Comparison of ENCODE assay signal across 9 cellular contexts in genomic region chr10:110803830-110804338, GRCh38.
A peak's percentile ranks its signal among the peaks of the same experiment; 100 is the strongest.
DNase-seq lines count a peak whose midpoint lies in the region; ATAC-seq, FAIRE-seq and TF ChIP-seq lines count a peak whose summit lies in the region.
"Had no signal": no experiment of that assay in that cellular context is flagged by ENCODE, and none has a peak within 500 bp of the region (broad histone marks: within the 10 kb centered on the region; RNA-seq: fewer than 3 reads in every experiment).

No MANE protein-coding gene starts in this region.

- H2AFZ ChIP-seq in SU-DHL-6 (ENCODE audit: low read depth, low read length, severe bottlenecking) (peak overlapping the region; percentile 20), HepG2 (ENCODE audit: low read length) (peak overlapping the region; percentile 16)

- H3K79me2 ChIP-seq in SU-DHL-6 (ENCODE audit: insufficient read depth, low read length): no peaks in the 10 kb centered on the region
- no peaks in the 10 kb centered on the region for H3K79me2 ChIP-seq in HepG2 (ENCODE audit: insufficient read depth, low read length)

- TF ChIP-seq EP300 in HepG2 (IDR thresholded peaks at IDR 0.05; ENCODE audit: low read depth in 2 of 2, low read length in 2 of 2) (no peak), HepG2 (CRISPR knock-in tag; IDR thresholded peaks at IDR 0.05; ENCODE audit: borderline replicate concordance) (no peak), stomach (IDR thresholded peaks at IDR 0.05) (no peak)

- H3K4me1 ChIP-seq in HepG2 (ENCODE audit: insufficient read depth, low read length) (peaks cover 22% of the 10 kb centered on the region), stomach (peaks cover 20 to 35% (median 29%) of the 10 kb centered on the region in 4 donors)

- intact Hi-C loops in HepG2 (cut with micrococcal nuclease; ENCODE audit: unreplicated experiment): loop anchor here (1.0 to 5.0 kb wide), 3 partner anchors 57 to 89 kb away; partner anchors contain the start of gene PDCD4
- intact Hi-C loops in stomach (cut with DNase I; ENCODE audit: low total_unique reads): loop anchor here (10.0 kb wide), 1 partner anchor 91 kb away; no protein-coding TSS in a partner anchor

- TF ChIP-seq CTCF in SU-DHL-6 (IDR thresholded peaks at IDR 0.05; ENCODE audit: insufficient read depth, low read length, poor library complexity, severe bottlenecking) (peak; percentile 81), HepG2 (CRISPR knock-in tag; IDR thresholded peaks at IDR 0.05) (peak; percentile 87), stomach (IDR thresholded peaks at IDR 0.05) (peak in 5 of 7 experiments; percentile 47 to 77 (median 68))

- H3K27me3 ChIP-seq in SU-DHL-6 (ENCODE audit: low read length) (no peaks in the 10 kb centered on the region), HepG2 (ENCODE audit: control insufficient read depth in 1 of 2, insufficient read depth in 2 of 2, low read length in 2 of 2) (peaks cover 0 to 3% of the 10 kb centered on the region in 2 experiments; a peak in 1 of 5 replicates), stomach (no peaks in the 10 kb centered on the region)

- WGBS in HepG2 (ENCODE audit: low lambda C conversion rate): 4% methylated on average over 6 of the region's 6 CpGs
- 13 to 34% (median 15%) methylated on average over 5 to 6 of the region's 6 CpGs for whole genome bisulfite sequencing in stomach, 5 donors

- no peak overlapping the region; the same call in 1 of the 2 replicates for H3K9ac ChIP-seq in SU-DHL-6 (ENCODE audit: low read length)
- H3K9ac ChIP-seq in HepG2 (ENCODE audit: insufficient read depth, low read depth, low read length): no peak overlapping the region

- POLR2A ChIA-PET in HepG2 (lab: Yijun Ruan, JAX): interaction anchor here (0.8 to 3.0 kb wide), 6 partner anchors 40 to 115 kb away, joined by 3 to 16 read pairs (median 8); partner anchors contain the start of genes BBIP1, PDCD4 and SHOC2

- DNase-seq in CD1c-positive myeloid dendritic cell (ENCODE audit: extremely low spot score): peak; percentile 25
- DNase-seq in dermis blood vessel endothelial cell: peak; percentile 66
- DNase-seq in HepG2 (ENCODE audit: low spot score): peak; percentile 45
- DNase-seq in stomach: peak; percentile 60
- DNase-seq in DMS53 (lab: John Stamatoyannopoulos, UW): no peak

- no peak overlapping the region for H3K4me3 ChIP-seq in SU-DHL-6 (ENCODE audit: insufficient read depth, low read length, poor library complexity, severe bottlenecking)
- H3K4me3 ChIP-seq in HepG2 (replicated peaks in 1 of 3; ENCODE audit: insufficient read depth in 1 of 3, low read depth in 2 of 3, low read length in 3 of 3): peak overlapping the region in 1 of 3 experiments; percentile 12; a peak in 1 of 6 replicates
- no peak overlapping the region for H3K4me3 ChIP-seq in stomach
- H3K4me3 ChIP-seq: SK-N-MC had no signal

- in situ Hi-C loops in HepG2 (cut with HindIII; ENCODE audit: extremely low pct_ligation_motif_present, low pct_unique_long_range_greater_than_20kb): no loop called here

- no peaks in the 10 kb centered on the region for H3K9me2 ChIP-seq in SU-DHL-6 (replicated peaks; ENCODE audit: insufficient read depth, low read length)

- CTCF ChIA-PET in HepG2 (lab: Yijun Ruan, JAX; ENCODE audit: low intra/inter-chr PET ratio, low total read pairs): interaction anchor here (2.2 kb wide), 1 partner anchor 90 kb away, joined by 19 read pairs; no protein-coding TSS in a partner anchor

- peak; percentile 79 for FAIRE-seq in HepG2 (lab: Jason Lieb, UNC)

- no peaks in the 10 kb centered on the region for H3K9me3 ChIP-seq in SU-DHL-6 (ENCODE audit: insufficient read depth, low read length)
- H3K9me3 ChIP-seq in HepG2 (ENCODE audit: low read length): no peaks in the 10 kb centered on the region
- H3K9me3 ChIP-seq in stomach: no peaks in the 10 kb centered on the region

- no peak for TF ChIP-seq POLR2A in HepG2 (IDR thresholded peaks at IDR 0.05; ENCODE audit: insufficient read depth in 1 of 2, low read depth in 2 of 2, low read length in 2 of 2)
- TF ChIP-seq POLR2A in stomach (IDR thresholded peaks at IDR 0.05): no peak

- H3K36me3 ChIP-seq in SU-DHL-6 (ENCODE audit: low read length): no peaks in the 10 kb centered on the region
- no peaks in the 10 kb centered on the region for H3K36me3 ChIP-seq in HepG2 (replicated peaks in 1 of 2; ENCODE audit: control insufficient read depth in 1 of 2, insufficient read depth in 2 of 2, low read length in 2 of 2)
- no peaks in the 10 kb centered on the region for H3K36me3 ChIP-seq in stomach

- peak; percentile 83 for TF ChIP-seq RAD21 in HepG2 (CRISPR knock-in tag; IDR thresholded peaks at IDR 0.05)

- no TSS peak for BruUV-seq in HepG2 (replicated peaks; lab: Mats Ljungman, UMichigan)

- no peaks in the 10 kb centered on the region for H4K20me1 ChIP-seq in SU-DHL-6 (ENCODE audit: low read depth, low read length)
- H4K20me1 ChIP-seq in HepG2 (ENCODE audit: insufficient read depth, low read length): no peaks in the 10 kb centered on the region

- peak; percentile 67 for ATAC-seq in GM19025 (IDR thresholded peaks at IDR 0.05; ENCODE audit: low read depth, unreplicated experiment)
- peak; percentile 55 for ATAC-seq in HG03378 (IDR thresholded peaks at IDR 0.05; ENCODE audit: unreplicated experiment)
- peak; percentile 95 for ATAC-seq in HepG2

- H3F3A ChIP-seq in SU-DHL-6 (ENCODE audit: insufficient read depth): no peaks in the 10 kb centered on the region

- peak overlapping the region; percentile 39 for H3K4me2 ChIP-seq in SU-DHL-6 (ENCODE audit: low read depth, low read length, poor library complexity, severe bottlenecking)
- peak overlapping the region; percentile 61 for H3K4me2 ChIP-seq in HepG2 (ENCODE audit: low read depth, low read length)

- H3K27ac ChIP-seq in SU-DHL-6 (ENCODE audit: low read depth, low read length): no peak overlapping the region
- no peak overlapping the region for H3K27ac ChIP-seq in HepG2 (ENCODE audit: extremely low read length, insufficient read depth, low read length)
- peak overlapping the region; percentile 53 to 70 (median 62) for H3K27ac ChIP-seq in stomach
- H3K27ac ChIP-seq: SK-N-MC had no signal

TF ChIP-seq in HepG2, 621 proteins besides CTCF, POLR2A, EP300 and RAD21 (continues in another document):
- TF ChIP-seq DNMT3B (CRISPR knock-in tag; conservative IDR thresholded peaks at IDR 0.05) (no peak), ZMYM4 (CRISPR knock-in tag; IDR thresholded peaks at IDR 0.05) (peak; percentile 37; the same call in 1 of the 2 replicates), MAF1 (CRISPR knock-in tag; IDR thresholded peaks at IDR 0.05; ENCODE audit: borderline replicate concordance) (no peak), ZNF263 (CRISPR knock-in tag; IDR thresholded peaks at IDR 0.05) (peak; percentile 91), FOXK2 (IDR thresholded peaks at IDR 0.05) (no peak), UBTF (CRISPR knock-in tag; IDR thresholded peaks at IDR 0.05) (peak; percentile 15; the same call in 1 of the 2 replicates)
- TF ChIP-seq, protein P1, sequence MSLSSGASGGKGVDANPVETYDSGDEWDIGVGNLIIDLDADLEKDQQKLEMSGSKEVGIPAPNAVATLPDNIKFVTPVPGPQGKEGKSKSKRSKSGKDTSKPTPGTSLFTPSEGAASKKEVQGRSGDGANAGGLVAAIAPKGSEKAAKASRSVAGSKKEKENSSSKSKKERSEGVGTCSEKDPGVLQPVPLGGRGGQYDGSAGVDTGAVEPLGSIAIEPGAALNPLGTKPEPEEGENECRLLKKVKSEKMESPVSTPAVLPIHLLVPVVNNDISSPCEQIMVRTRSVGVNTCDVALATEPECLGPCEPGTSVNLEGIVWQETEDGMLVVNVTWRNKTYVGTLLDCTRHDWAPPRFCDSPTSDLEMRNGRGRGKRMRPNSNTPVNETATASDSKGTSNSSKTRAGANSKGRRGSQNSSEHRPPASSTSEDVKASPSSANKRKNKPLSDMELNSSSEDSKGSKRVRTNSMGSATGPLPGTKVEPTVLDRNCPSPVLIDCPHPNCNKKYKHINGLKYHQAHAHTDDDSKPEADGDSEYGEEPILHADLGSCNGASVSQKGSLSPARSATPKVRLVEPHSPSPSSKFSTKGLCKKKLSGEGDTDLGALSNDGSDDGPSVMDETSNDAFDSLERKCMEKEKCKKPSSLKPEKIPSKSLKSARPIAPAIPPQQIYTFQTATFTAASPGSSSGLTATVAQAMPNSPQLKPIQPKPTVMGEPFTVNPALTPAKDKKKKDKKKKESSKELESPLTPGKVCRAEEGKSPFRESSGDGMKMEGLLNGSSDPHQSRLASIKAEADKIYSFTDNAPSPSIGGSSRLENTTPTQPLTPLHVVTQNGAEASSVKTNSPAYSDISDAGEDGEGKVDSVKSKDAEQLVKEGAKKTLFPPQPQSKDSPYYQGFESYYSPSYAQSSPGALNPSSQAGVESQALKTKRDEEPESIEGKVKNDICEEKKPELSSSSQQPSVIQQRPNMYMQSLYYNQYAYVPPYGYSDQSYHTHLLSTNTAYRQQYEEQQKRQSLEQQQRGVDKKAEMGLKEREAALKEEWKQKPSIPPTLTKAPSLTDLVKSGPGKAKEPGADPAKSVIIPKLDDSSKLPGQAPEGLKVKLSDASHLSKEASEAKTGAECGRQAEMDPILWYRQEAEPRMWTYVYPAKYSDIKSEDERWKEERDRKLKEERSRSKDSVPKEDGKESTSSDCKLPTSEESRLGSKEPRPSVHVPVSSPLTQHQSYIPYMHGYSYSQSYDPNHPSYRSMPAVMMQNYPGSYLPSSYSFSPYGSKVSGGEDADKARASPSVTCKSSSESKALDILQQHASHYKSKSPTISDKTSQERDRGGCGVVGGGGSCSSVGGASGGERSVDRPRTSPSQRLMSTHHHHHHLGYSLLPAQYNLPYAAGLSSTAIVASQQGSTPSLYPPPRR (CRISPR knock-in tag; IDR thresholded peaks at IDR 0.05; ENCODE audit: borderline replicate concordance): no peak

Comparison
In these comparisons a context has a peak if more than half of its experiments do, and no peak if none do; other contexts are left out.
1. H3K27ac ChIP-seq: peak in stomach (5 of 5); none in SU-DHL-6 (single experiment) and HepG2 (single experiment).
2. Peak in every context shown above with its lines, with median percentiles within 50 percentile points of each other: ATAC-seq and CTCF ChIP-seq.